ENCODE assay signal across 7 cellular contexts in genomic region chr1:1304331-1305299, GRCh38. TPM values are rescaled to one million over a fixed set of nuclear protein-coding genes. Genes with fewer than 3 reads are reported as not detected.
DNase-seq lines count a peak whose midpoint lies in the region; ATAC-seq and TF ChIP-seq lines count a peak whose summit lies in the region.

No MANE protein-coding gene starts in this region.

- ATAC-seq in sciatic nerve = peak; percentile 63
- ATAC-seq in GM18505 (IDR thresholded peaks at IDR 0.05; ENCODE audit: unreplicated experiment) = no peak
- no peak for ATAC-seq in GM21723 (IDR thresholded peaks at IDR 0.05; ENCODE audit: unreplicated experiment)

- peaks cover 11% of the 10 kb centered on the region for H3K4me1 ChIP-seq in iPS-20b (ENCODE audit: insufficient read depth, low read length)

- TF ChIP-seq CTCF in GM12864 (IDR thresholded peaks at IDR 0.05; ENCODE audit: low read depth, low read length, missing control alignments) (no peak), brain microvascular endothelial cell (IDR thresholded peaks at IDR 0.05; ENCODE audit: low read depth, low read length, missing control alignments) (no peak)

- peak overlapping the region; percentile 5 for H3K27ac ChIP-seq in brain microvascular endothelial cell
- no peak overlapping the region for H3K27ac ChIP-seq in iPS-20b (ENCODE audit: low read length)

- no peak for DNase-seq in GM12864 (ENCODE audit: low read depth)
- peak; percentile 76 for DNase-seq in NCI-H345 treated with DMSO at 0.1 percent for 48 hours (lab: John Stamatoyannopoulos, UW; ENCODE audit: unreplicated experiment)
- DNase-seq in brain microvascular endothelial cell = peak; percentile 61
- peak; percentile 87 for DNase-seq in sciatic nerve (ENCODE audit: low spot score)

- intact Hi-C loops in sciatic nerve (cut with DNase I) = no loop called here

- H3K27me3 ChIP-seq in brain microvascular endothelial cell (replicated peaks) = no peaks in the 10 kb centered on the region
- peaks cover 8% of the 10 kb centered on the region; the same call in 1 of the 2 replicates for H3K27me3 ChIP-seq in iPS-20b (ENCODE audit: insufficient read depth, low read length)

- peaks cover under 1% of the 10 kb centered on the region for H3K36me3 ChIP-seq in brain microvascular endothelial cell (replicated peaks)
- H3K36me3 ChIP-seq in iPS-20b (ENCODE audit: insufficient read depth, low read depth, low read length) = no peaks in the 10 kb centered on the region

- TF ChIP-seq POLR2A in GM18505 (IDR thresholded peaks at IDR 0.05; ENCODE audit: borderline replicate concordance, extremely low read depth, insufficient read depth, insufficient read length) = no peak

- H3K9ac ChIP-seq in iPS-20b (ENCODE audit: low read depth, low read length) = peak overlapping the region; percentile 40; the same call in 1 of the 2 replicates

- H3K4me3 ChIP-seq in GM12864 (ENCODE audit: low read depth, low read length) = peak overlapping the region; percentile 76
- H3K4me3 ChIP-seq in brain microvascular endothelial cell (ENCODE audit: low read depth, low read length) = peak overlapping the region; percentile 22
- H3K4me3 ChIP-seq in iPS-20b (ENCODE audit: low read length) = peak overlapping the region; percentile 17; the same call in 1 of the 2 replicates

- no peaks in the 10 kb centered on the region for H3K9me3 ChIP-seq in iPS-20b (ENCODE audit: insufficient read depth, low read depth, low read length)

- in situ Hi-C loops in brain microvascular endothelial cell (cut with HindIII; ENCODE audit: low pct_ligation_motif_present, low sequenced_read_pairs) = no loop called here

RNA-seq across cellular contexts. Expression of gene ACAP3, which starts 3.1 kb away (rescaled TPM):
- 74.7 TPM for total RNA-seq in sciatic nerve

RNA-seq across cellular contexts. Expression of gene PUSL1, which starts 3.8 kb away (rescaled TPM):
- 11.3 TPM for total RNA-seq in sciatic nerve

RNA-seq across cellular contexts. Expression of gene INTS11, which starts 19.8 kb away (rescaled TPM):
- total RNA-seq in sciatic nerve = 111 TPM

RNA-seq across cellular contexts. Expression of gene CPTP, which starts 20.0 kb away (rescaled TPM):
- 15.7 TPM for total RNA-seq in sciatic nerve

RNA-seq across cellular contexts. Expression of gene SCNN1D, which starts 24.4 kb away (rescaled TPM):
- 12.5 TPM for total RNA-seq in sciatic nerve

Comparison
In these comparisons a context has a peak if more than half of its experiments do, and no peak if none do; other contexts are left out.
1. H3K4me3 ChIP-seq: peak in every context shown above with its lines; median percentile 76 in GM12864; 22 in brain microvascular endothelial cell; 17 in iPS-20b.